8 cellular contexts compared by ENCODE assay signal in genomic region chr22:40396882-40397281, GRCh38. TPM values are rescaled to one million over a fixed set of nuclear protein-coding genes. Genes with fewer than 3 reads are reported as not detected.
DNase-seq lines count a peak whose midpoint lies in the region; ATAC-seq and TF ChIP-seq lines count a peak whose summit lies in the region.

No MANE protein-coding gene starts in this region.

- WGBS in upper lobe of left lung, 2 donors, result 22 to 29% methylated on average over 4 of the region's 4 CpGs

- peaks cover 18% of the 10 kb centered on the region for H3K36me3 ChIP-seq in adipocyte (ENCODE audit: control insufficient read depth, insufficient read depth, low read length, severe bottlenecking)
- H3K36me3 ChIP-seq in upper lobe of left lung, result peaks cover 0 to 14% (median 10%) of the 10 kb centered on the region in 4 donors

- H3K4me3 Mint-ChIP-seq in activated naive CD4-positive, alpha-beta T cell treated with anti-CD3 and anti-CD28 coated beads, Interleukin-2, amount 50 U/mL, for 24 hours, result no peak overlapping the region
- H3K4me3 Mint-ChIP-seq in activated T-cell treated with anti-CD3 and anti-CD28 coated beads, Interleukin-2, amount 50 U/mL, for 4 hours, result no peak overlapping the region

- H3K4me1 Mint-ChIP-seq in activated naive CD4-positive, alpha-beta T cell treated with anti-CD3 and anti-CD28 coated beads, Interleukin-2, amount 50 U/mL, for 24 hours, result peaks cover 91% of the 10 kb centered on the region
- peaks cover 74% of the 10 kb centered on the region for H3K4me1 Mint-ChIP-seq in activated T-cell treated with anti-CD3 and anti-CD28 coated beads, Interleukin-2, amount 50 U/mL, for 4 hours (ENCODE audit: low read depth)

- POLR2A ChIA-PET in GM10248 (lab: Yijun Ruan, JAX), result no interaction called here

- peak overlapping the region in 3 of 4 donors; percentile 65 to 70 (median 67) for H3K27ac ChIP-seq in upper lobe of left lung

- H3K4me1 ChIP-seq in adipocyte (ENCODE audit: control insufficient read depth, insufficient read depth, low read length), result no peaks in the 10 kb centered on the region
- H3K4me1 ChIP-seq in upper lobe of left lung, result peaks cover 12 to 49% (median 25%) of the 10 kb centered on the region in 4 donors

- H3K4me3 ChIP-seq in adipocyte (ENCODE audit: low read length) (no peak overlapping the region), upper lobe of left lung (no peak overlapping the region)

- no peak for DNase-seq in activated naive CD4-positive, alpha-beta T cell (lab: John Stamatoyannopoulos, UW)
- DNase-seq in adipocyte (ENCODE audit: low read depth), result peak; percentile 54
- peak; percentile 76 for DNase-seq in iPS-NIHi7 (ENCODE audit: extremely low spot score)
- peak in 1 of 2 donors; percentile 88 for DNase-seq in upper lobe of left lung
- DNase-seq in activated CD4-positive, alpha-beta T cell treated with anti-CD3 and anti-CD28 coated beads for 4 hours, result no peak
- DNase-seq in activated T-cell treated with anti-CD3 and anti-CD28 coated beads, Interleukin-2, amount 50 U/mL, for 4 hours, result no peak
- DNase-seq in GM10248 (ENCODE audit: extremely low spot score), result no peak

- peak overlapping the region; percentile 2 for H3K27ac Mint-ChIP-seq in activated naive CD4-positive, alpha-beta T cell treated with anti-CD3 and anti-CD28 coated beads, Interleukin-2, amount 50 U/mL, for 24 hours

- H3K27me3 ChIP-seq in adipocyte (replicated peaks; ENCODE audit: control insufficient read depth, insufficient read depth, low read length), result no peaks in the 10 kb centered on the region
- no peaks in the 10 kb centered on the region for H3K27me3 ChIP-seq in upper lobe of left lung

- no peak overlapping the region for H3K9ac ChIP-seq in adipocyte (ENCODE audit: low read length)

- peak in 1 of 4 donors; percentile 43 for TF ChIP-seq EP300 in upper lobe of left lung (IDR thresholded peaks at IDR 0.05)

- no peaks in the 10 kb centered on the region for H3K9me3 Mint-ChIP-seq in activated naive CD4-positive, alpha-beta T cell treated with anti-CD3 and anti-CD28 coated beads, Interleukin-2, amount 50 U/mL, for 24 hours
- H3K9me3 Mint-ChIP-seq in activated T-cell treated with anti-CD3 and anti-CD28 coated beads, Interleukin-2, amount 50 U/mL, for 4 hours, result no peaks in the 10 kb centered on the region

- H3K36me3 Mint-ChIP-seq in activated naive CD4-positive, alpha-beta T cell treated with anti-CD3 and anti-CD28 coated beads, Interleukin-2, amount 50 U/mL, for 24 hours, result peaks cover 7% of the 10 kb centered on the region
- peaks cover 5% of the 10 kb centered on the region for H3K36me3 Mint-ChIP-seq in activated T-cell treated with anti-CD3 and anti-CD28 coated beads, Interleukin-2, amount 50 U/mL, for 4 hours (ENCODE audit: insufficient read depth)

- TF ChIP-seq CTCF in upper lobe of left lung (IDR thresholded peaks at IDR 0.05), result no peak
- TF ChIP-seq CTCF in GM10248 (IDR thresholded peaks at IDR 0.05; ENCODE audit: control extremely low read depth, extremely low read depth, low read depth, missing control alignments), result no peak

- CTCF ChIA-PET in GM10248 (lab: Yijun Ruan, JAX), result interaction anchor here (0.7 to 2.3 kb wide), 10 partner anchors 9 to 249 kb away, joined by 3 to 7 read pairs (median 3); no protein-coding TSS in a partner anchor

- ATAC-seq in upper lobe of left lung (ENCODE audit: low FRiP score in 2 of 2), result peak in 1 of 2 donors; percentile 86
- no peak for ATAC-seq in activated T-cell treated with anti-CD3 and anti-CD28 coated beads, Interleukin-2, amount 50 U/mL, for 4 hours

- TF ChIP-seq POLR2A in upper lobe of left lung (IDR thresholded peaks at IDR 0.05), result no peak

- H3K9me3 ChIP-seq in adipocyte (ENCODE audit: control insufficient read depth, low read length) (no peaks in the 10 kb centered on the region), upper lobe of left lung (no peaks in the 10 kb centered on the region)

- H3K27me3 Mint-ChIP-seq in activated naive CD4-positive, alpha-beta T cell treated with anti-CD3 and anti-CD28 coated beads, Interleukin-2, amount 50 U/mL, for 24 hours, result no peaks in the 10 kb centered on the region
- no peaks in the 10 kb centered on the region for H3K27me3 Mint-ChIP-seq in activated T-cell treated with anti-CD3 and anti-CD28 coated beads, Interleukin-2, amount 50 U/mL, for 4 hours (ENCODE audit: low read depth)

RNA-seq across cellular contexts. Expression of gene SGSM3, which starts 26.5 kb away (rescaled TPM):
- 100 to 1,000 TPM in 2 of 6 donors, 10 to 100 TPM in 4; 51.8 to 199 (median 84.0) TPM for total RNA-seq in upper lobe of left lung
- total RNA-seq in activated T-cell treated with anti-CD3 and anti-CD28 coated beads, Interleukin-2, amount 50 U/mL, for 4 hours, result 10 to 100 TPM; 27.4 to 32.4 (median 32.2) TPM

RNA-seq across cellular contexts. Expression of gene ADSL, which starts 50.6 kb away (rescaled TPM):
- 10 to 100 TPM; 17.5 to 80.3 (median 37.9) TPM for total RNA-seq in upper lobe of left lung
- total RNA-seq in activated T-cell treated with anti-CD3 and anti-CD28 coated beads, Interleukin-2, amount 50 U/mL, for 4 hours, result 100 to 1,000 TPM; 183 to 218 (median 204) TPM

Comparison
In these comparisons a context has a peak if more than half of its experiments do, and no peak if none do; other contexts are left out.
1. DNase-seq: peak in adipocyte (single experiment) and iPS-NIHi7 (single experiment); none in activated naive CD4-positive, alpha-beta T cell (0 of 4), activated CD4-positive, alpha-beta T cell treated with anti-CD3 and anti-CD28 coated beads for 4 hours (0 of 2), activated T-cell treated with anti-CD3 and anti-CD28 coated beads, Interleukin-2, amount 50 U/mL, for 4 hours (single experiment) and GM10248 (single experiment).